In genomic region chr11:57294225-57295131, GRCh38 we compare ENCODE assay signal across 11 cellular contexts. TPM values are rescaled to one million over a fixed set of nuclear protein-coding genes. Genes with fewer than 3 reads are reported as not detected.
A peak's percentile ranks its signal among the peaks of the same experiment; 100 is the strongest.
DNase-seq lines count a peak whose midpoint lies in the region; ATAC-seq and TF ChIP-seq lines count a peak whose summit lies in the region.
"Had no signal": no experiment of that assay in that cellular context is flagged by ENCODE, and none has a peak within 500 bp of the region (broad histone marks: within the 10 kb centered on the region; RNA-seq: fewer than 3 reads in every experiment).

No MANE protein-coding gene starts in this region.

- intact Hi-C loops in body of pancreas (cut with DNase I) (no loop called here), right lobe of liver (cut with DNase I) (no loop called here), upper lobe of right lung (cut with DNase I) (no loop called here), lower leg skin (cut with DNase I; ENCODE audit: low total_unique reads) (no loop called here)

- WGBS in SK-N-SH (ENCODE audit: low lambda C conversion rate) = 100% methylated on average over 1 of the region's 2 CpGs
- WGBS in body of pancreas, 2 donors = 93 to 100% methylated on average over 1 to 2 of the region's 2 CpGs
- WGBS in right lobe of liver (ENCODE audit: insufficient coverage, low coverage, low lambda C conversion rate, missing lambda C conversion rate) = 57% methylated on average over 1 of the region's 2 CpGs
- WGBS in lower leg skin, 2 donors = 73 to 75% methylated on average over 2 of the region's 2 CpGs

- no peaks in the 10 kb centered on the region for H3K79me2 ChIP-seq in SK-N-SH (ENCODE audit: insufficient read depth)

- ATAC-seq in SK-N-SH treated with all-trans-retinoic acid at 6 μM for 48 hours (peak; percentile 66), body of pancreas (peak; percentile 47), right lobe of liver (peak; percentile 19 to 47 (median 28)), upper lobe of right lung (peak; percentile 91), HG02973 (IDR thresholded peaks at IDR 0.05; ENCODE audit: unreplicated experiment) (no peak)
- ATAC-seq: activated T-helper 17 cell treated with anti-CD3 and anti-CD28 coated beads, Interleukin-2, amount 50 U/mL, for 72 hours had no signal

- no peak overlapping the region; the same call in 1 of the 2 replicates for H3K4me2 ChIP-seq in SK-N-SH
- H3K4me2 ChIP-seq: BLaER1 treated with 17β-estradiol and CSF1 and Interleukin-3, amounts not matched to agents 10 nM and 100 nM had no signal

- H3K36me3 ChIP-seq in SK-N-SH (replicated peaks in 1 of 2; ENCODE audit: control insufficient read depth in 1 of 2, insufficient read depth in 2 of 2, low read length in 1 of 2) (peaks cover 10 to 18% of the 10 kb centered on the region in 2 experiments), body of pancreas (replicated peaks in 1 of 2; ENCODE audit: insufficient read depth in 1 of 2, low read depth in 2 of 2) (peaks cover 6 to 7% of the 10 kb centered on the region in 2 donors), right lobe of liver (peaks cover 0 to 8% (median 4%) of the 10 kb centered on the region in 4 donors), upper lobe of right lung (peaks cover 13% of the 10 kb centered on the region)

- DNase-seq in SK-N-SH = no peak
- peak in 3 of 4 donors; percentile 38 to 74 (median 65) for DNase-seq in body of pancreas
- no peak for DNase-seq in right lobe of liver
- DNase-seq in upper lobe of right lung = no peak
- no peak for DNase-seq in GM13977 (ENCODE audit: low spot score)
- no peak for DNase-seq in lower leg skin (ENCODE audit: low spot score in 2 of 2)
- DNase-seq: stimulated activated CD4-positive, alpha-beta T cell treated with anti-CD3 and anti-CD28 coated beads, Interleukin-12 subunit alpha, Interleukin-12 subunit beta, amount 100 ng/mL, for 4 hours had no signal

- H3K27me3 ChIP-seq in SK-N-SH (ENCODE audit: insufficient read depth) (no peaks in the 10 kb centered on the region), body of pancreas (no peaks in the 10 kb centered on the region), right lobe of liver (no peaks in the 10 kb centered on the region), upper lobe of right lung (no peaks in the 10 kb centered on the region)
- H3K27me3 ChIP-seq: BLaER1 treated with 17β-estradiol and CSF1 and Interleukin-3, amounts not matched to agents 10 nM and 100 nM had no signal

- TF ChIP-seq POLR2A in body of pancreas (IDR thresholded peaks at IDR 0.05) (no peak), right lobe of liver (IDR thresholded peaks at IDR 0.05) (no peak), lower leg skin (IDR thresholded peaks at IDR 0.05) (no peak)

- H3F3A ChIP-seq in SK-N-SH (replicated peaks; ENCODE audit: insufficient read depth) = peaks cover 10% of the 10 kb centered on the region

- TF ChIP-seq CTCF in SK-N-SH (IDR thresholded peaks at IDR 0.05) (no peak), body of pancreas (IDR thresholded peaks at IDR 0.05) (no peak), right lobe of liver (IDR thresholded peaks at IDR 0.05) (no peak), upper lobe of right lung (IDR thresholded peaks at IDR 0.05) (no peak), GM13977 (IDR thresholded peaks at IDR 0.05; ENCODE audit: extremely low read depth, insufficient read depth, missing control alignments) (no peak), lower leg skin (IDR thresholded peaks at IDR 0.05) (no peak)

- in situ Hi-C loops in GM13977 (cut with MboI; ENCODE audit: low pct_unique_long_range_greater_than_20kb, low sequenced_read_pairs, unreplicated experiment) = no loop called here

- TF ChIP-seq EP300 in SK-N-SH (IDR thresholded peaks at IDR 0.05; ENCODE audit: borderline replicate concordance in 1 of 2, low read depth in 1 of 2, low read length in 1 of 2) = no peak

- no peak for TF ChIP-seq RAD21 in SK-N-SH (IDR thresholded peaks at IDR 0.05; ENCODE audit: low read length)

- CTCF ChIA-PET in SK-N-SH (lab: Yijun Ruan, JAX) = interaction anchor here (1.4 kb wide), 1 partner anchor 45 kb away, joined by 4 read pairs; no protein-coding TSS in a partner anchor

- peak overlapping the region in 1 of 2 experiments; percentile 34; a peak in 1 of 4 replicates for H3K27ac ChIP-seq in SK-N-SH (ENCODE audit: low read depth in 2 of 2, low read length in 1 of 2)
- H3K27ac ChIP-seq in body of pancreas = peak overlapping the region in 2 of 4 donors; percentile 31 to 52
- H3K27ac ChIP-seq in right lobe of liver = peak overlapping the region in 1 of 3 donors; percentile 66
- H3K27ac ChIP-seq in upper lobe of right lung = peak overlapping the region; percentile 58
- H3K27ac ChIP-seq: BLaER1 treated with 17β-estradiol and CSF1 and Interleukin-3, amounts not matched to agents 10 nM and 100 nM had no signal

- no peak overlapping the region for H2AFZ ChIP-seq in SK-N-SH (ENCODE audit: low read depth)

- no peaks in the 10 kb centered on the region for H4K20me1 ChIP-seq in SK-N-SH (ENCODE audit: insufficient read depth)
- H4K20me1 ChIP-seq: BLaER1 treated with 17β-estradiol and CSF1 and Interleukin-3, amounts not matched to agents 10 nM and 100 nM had no signal

- H3K4me1 ChIP-seq in SK-N-SH (ENCODE audit: control insufficient read depth in 1 of 2, insufficient read depth in 2 of 2, low read depth in 1 of 2, low read length in 1 of 2) = peaks cover 0 to 12% of the 10 kb centered on the region in 2 experiments; a peak in 2 of 4 replicates
- peaks cover 23% of the 10 kb centered on the region for H3K4me1 ChIP-seq in body of pancreas
- peaks cover 0 to 43% (median 18%) of the 10 kb centered on the region in 4 donors for H3K4me1 ChIP-seq in right lobe of liver
- peaks cover 19% of the 10 kb centered on the region for H3K4me1 ChIP-seq in upper lobe of right lung

- H3K4me3 ChIP-seq in SK-N-SH (ENCODE audit: low read depth in 2 of 2, low read length in 1 of 2) (no peak overlapping the region), body of pancreas (no peak overlapping the region), right lobe of liver (no peak overlapping the region), upper lobe of right lung (no peak overlapping the region), lower leg skin (ENCODE audit: low read depth, poor library complexity, severe bottlenecking) (no peak overlapping the region)
- H3K4me3 ChIP-seq: BLaER1 treated with 17β-estradiol and CSF1 and Interleukin-3, amounts not matched to agents 10 nM and 100 nM had no signal

- no peaks in the 10 kb centered on the region for H3K9me3 ChIP-seq in SK-N-SH
- peaks cover 0 to 6% (median 0%) of the 10 kb centered on the region in 3 donors for H3K9me3 ChIP-seq in body of pancreas
- H3K9me3 ChIP-seq in right lobe of liver = no peaks in the 10 kb centered on the region
- H3K9me3 ChIP-seq in upper lobe of right lung = peaks cover 5% of the 10 kb centered on the region

- H3K9ac ChIP-seq in SK-N-SH = no peak overlapping the region
- H3K9ac ChIP-seq: BLaER1 treated with 17β-estradiol and CSF1 and Interleukin-3, amounts not matched to agents 10 nM and 100 nM had no signal

- H3K9me2 ChIP-seq in SK-N-SH = no peaks in the 10 kb centered on the region

- POLR2A ChIA-PET in SK-N-SH (lab: Yijun Ruan, JAX) = no interaction called here

TF ChIP-seq in SK-N-SH treated with all-trans-retinoic acid at 6 μM for 48 hours, 23 proteins besides CTCF, POLR2A, EP300 and RAD21:
- TF ChIP-seq ZFP3 (CRISPR knock-in tag; IDR thresholded peaks at IDR 0.05) (peak; percentile 51; the same call in 1 of the 2 replicates), ZNF565 (CRISPR knock-in tag; conservative IDR thresholded peaks at IDR 0.05; ENCODE audit: low read depth) (no peak)

TF ChIP-seq in SK-N-SH, 30 proteins besides CTCF, POLR2A, EP300 and RAD21 (continues in another document):
- TF ChIP-seq CHD2 (IDR thresholded peaks at IDR 0.05; ENCODE audit: low read length, partially characterized antibody) (no peak), ELF1 (IDR thresholded peaks at IDR 0.05) (no peak)

RNA-seq across cellular contexts. Expression of gene TNKS1BP1, which starts 30.3 kb away (rescaled TPM):
- 29.6 and 43.3 TPM in 2 replicates for polyA plus RNA-seq in SK-N-SH (2012; rRNA removed)
- 18.0 and 25.0 TPM in 2 replicates for polyA plus RNA-seq in SK-N-SH (2012; cell fraction: cytosol; rRNA removed)
- polyA plus RNA-seq in SK-N-SH (2012; cell fraction: nucleus; rRNA removed) = 108 and 113 TPM in 2 replicates
- total RNA-seq in body of pancreas (100 to 1,000 TPM in 1 of 2 donors, 10 to 100 TPM in 1; 83.5 to 115 TPM), right lobe of liver (100 to 1,000 TPM in 2 of 6 experiments, 10 to 100 TPM in 4; 52.4 to 124 (median 92.7) TPM), upper lobe of right lung (189 TPM), lower leg skin (100 to 1,000 TPM; 219 to 273 (median 230) TPM)

RNA-seq across cellular contexts. Expression of gene SSRP1, which starts 41.2 kb away (rescaled TPM):
- polyA plus RNA-seq in SK-N-SH (2012; rRNA removed) = 122 and 137 TPM in 2 replicates
- polyA plus RNA-seq in SK-N-SH (2012; cell fraction: cytosol; rRNA removed) = 146 and 159 TPM in 2 replicates
- 103 and 108 TPM in 2 replicates for polyA plus RNA-seq in SK-N-SH (2012; cell fraction: nucleus; rRNA removed)
- 10 to 100 TPM; 44.2 to 51.9 TPM for total RNA-seq in body of pancreas
- 10 to 100 TPM; 24.5 to 47.9 (median 29.9) TPM for total RNA-seq in right lobe of liver
- 64.7 TPM for total RNA-seq in upper lobe of right lung
- total RNA-seq in lower leg skin = 10 to 100 TPM; 66.1 to 76.1 (median 74.6) TPM

RNA-seq across cellular contexts. Expression of gene P2RX3, which starts 43.7 kb away (rescaled TPM):
- not detected in 2 replicates for polyA plus RNA-seq in SK-N-SH (2012; rRNA removed)
- not detected in 2 replicates for polyA plus RNA-seq in SK-N-SH (2012; cell fraction: cytosol; rRNA removed)
- polyA plus RNA-seq in SK-N-SH (2012; cell fraction: nucleus; rRNA removed) = 0.05 TPM in 1 of 2 replicates, not detected in the other
- total RNA-seq in body of pancreas (not detected), right lobe of liver (1 to 10 TPM in 1 of 6 experiments, under 1 TPM in 3, not detected in 2; 0.63 to 2.1 (median 0.77) TPM), upper lobe of right lung (not detected), lower leg skin (not detected)
- total RNA-seq: activated T-helper 17 cell treated with anti-CD3 and anti-CD28 coated beads, Interleukin-2, amount 50 U/mL, for 72 hours had no signal

RNA-seq across cellular contexts. Expression of gene APLNR, which starts 57.4 kb away (rescaled TPM):
- 0.03 and 0.15 TPM in 2 replicates for polyA plus RNA-seq in SK-N-SH (2012; rRNA removed)
- polyA plus RNA-seq in SK-N-SH (2012; cell fraction: cytosol; rRNA removed) = 0.08 and 0.22 TPM in 2 replicates
- polyA plus RNA-seq in SK-N-SH (2012; cell fraction: nucleus; rRNA removed) = 0.06 and 0.07 TPM in 2 replicates
- 1 to 10 TPM in 1 of 2 donors, under 1 TPM in 1; 0.66 to 1.3 TPM for total RNA-seq in body of pancreas
- 1 to 10 TPM; 1.1 to 3.6 (median 2.1) TPM for total RNA-seq in right lobe of liver
- 1.2 TPM for total RNA-seq in upper lobe of right lung
- 1 to 10 TPM in 2 of 4 donors, under 1 TPM in 2; 0.17 to 1.6 (median 0.82) TPM for total RNA-seq in lower leg skin
- total RNA-seq: activated T-helper 17 cell treated with anti-CD3 and anti-CD28 coated beads, Interleukin-2, amount 50 U/mL, for 72 hours had no signal

Comparison
In these comparisons a context has a peak if more than half of its experiments do, and no peak if none do; other contexts are left out.
1. DNase-seq: peak in body of pancreas (3 of 4); none in SK-N-SH (single experiment), right lobe of liver (0 of 3), upper lobe of right lung (single experiment), GM13977 (single experiment) and lower leg skin (0 of 2).